ENCODE assay signal across 10 cellular contexts in the genomic region with DNA sequence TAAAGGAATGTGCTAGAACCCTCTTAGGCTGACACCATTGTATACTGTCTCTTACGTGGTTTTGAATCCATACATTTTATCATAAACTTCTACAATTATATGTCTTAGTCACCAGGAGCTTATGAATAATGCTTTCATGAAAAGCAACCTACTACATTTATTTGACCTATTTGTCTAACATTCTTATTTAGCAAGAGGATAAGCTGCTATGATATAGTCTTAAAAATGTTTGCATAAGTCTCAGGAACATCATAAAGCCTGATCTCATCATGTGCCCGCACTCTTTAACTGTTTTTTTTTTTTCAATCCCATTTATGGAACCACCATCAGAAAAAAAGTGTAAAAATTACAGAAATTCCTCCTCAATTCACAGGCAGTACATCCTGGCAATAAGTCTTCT. TPM values are rescaled to one million over a fixed set of nuclear protein-coding genes. Genes with fewer than 3 reads are reported as not detected.
"Had no signal": no experiment of that assay in that cellular context is flagged by ENCODE, and none has a peak within 500 bp of the region (broad histone marks: within the 10 kb centered on the region; RNA-seq: fewer than 3 reads in every experiment).

No MANE protein-coding gene starts in this region.

- H3K9me3 ChIP-seq: HAP-1 had no signal

- H3K36me3 ChIP-seq: HAP-1 had no signal

- H3K4me2 ChIP-seq: GM23338 had no signal

- FAIRE-seq: H1 had no signal

- H3K9ac ChIP-seq: GM23248 had no signal

- H2AFZ ChIP-seq: GM23248, GM23338 had no signal

- DNase-seq: GM23248, GOT3, H7, H9, HCEC 1CT, HFFc6 had no signal

- H3K4me1 ChIP-seq: HAP-1 had no signal

- ATAC-seq: GM23338, HCT116 had no signal

- H3K27ac ChIP-seq: GM23248 had no signal

- H3K4me3 ChIP-seq: GM23248, GM23338, HAP-1 had no signal

RNA-seq across cellular contexts. Expression of a gene that starts 59.7 kb away (rescaled TPM):
- total RNA-seq: GM23248, GM23338, H1, H9, HFFc6 had no signal
- polyA plus RNA-seq: GM23248, GM23338 had no signal
